ENCODE assay signal across 26 cellular contexts in the genomic region with DNA sequence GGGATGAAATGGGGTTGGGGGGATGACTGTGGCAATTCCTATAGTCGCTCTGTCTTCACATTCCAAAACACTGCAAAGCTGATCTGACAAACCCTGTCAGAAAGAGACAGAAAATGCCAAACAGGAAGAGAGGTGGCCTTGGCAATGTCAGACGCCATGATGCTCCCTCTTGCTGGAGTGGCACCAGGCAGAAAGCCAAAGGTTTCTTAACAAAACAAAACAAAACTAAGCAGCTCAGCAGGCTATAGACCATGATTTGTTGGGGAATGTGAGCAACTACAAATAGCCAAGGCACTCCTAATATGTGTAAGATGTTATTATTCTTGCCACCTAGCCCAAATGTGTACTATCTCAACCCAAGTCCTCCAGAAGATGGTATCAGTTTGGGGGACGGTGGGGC. TPM values are rescaled to one million over a fixed set of nuclear protein-coding genes. Genes with fewer than 3 reads are reported as not detected.
"Had no signal": no experiment of that assay in that cellular context is flagged by ENCODE, and none has a peak within 500 bp of the region (broad histone marks: within the 10 kb centered on the region; RNA-seq: fewer than 3 reads in every experiment).

No MANE protein-coding gene starts in this region.

- H3K4me3 Mint-ChIP-seq: naive B cell; nephron; stimulated activated effector memory CD8-positive, alpha-beta T cell treated with anti-CD3 and anti-CD28 coated beads, Interleukin-12 subunit alpha, Interleukin-12 subunit beta, amount 100 ng/mL, for 72 hours had no signal

- H3K36me3 ChIP-seq: heart left ventricle, right lobe of liver, suprapubic skin, tibial artery, upper lobe of left lung, uterus had no signal

- H3K27ac Mint-ChIP-seq: naive B cell; nephron; stimulated activated effector memory CD8-positive, alpha-beta T cell treated with anti-CD3 and anti-CD28 coated beads, Interleukin-12 subunit alpha, Interleukin-12 subunit beta, amount 100 ng/mL, for 72 hours had no signal

- H3K9me3 ChIP-seq: heart left ventricle, psoas muscle, right lobe of liver, suprapubic skin, tibial artery, upper lobe of left lung, uterus had no signal

- H3K27me3 ChIP-seq: right lobe of liver, upper lobe of left lung had no signal

- ATAC-seq: esophagus mucosa; heart left ventricle; left colon; psoas muscle; right lobe of liver; stimulated activated effector memory CD8-positive, alpha-beta T cell treated with anti-CD3 and anti-CD28 coated beads, Interleukin-12 subunit alpha, Interleukin-12 subunit beta, amount 100 ng/mL, for 72 hours; stimulated activated naive CD8-positive, alpha-beta T cell treated with anti-CD3 and anti-CD28 coated beads, Interleukin-15, Interleukin-2, amounts not matched to agents 100 U/mL and 50 U/mL, for 24 hours had no signal

- H3K36me3 Mint-ChIP-seq: stimulated activated effector memory CD8-positive, alpha-beta T cell treated with anti-CD3 and anti-CD28 coated beads, Interleukin-12 subunit alpha, Interleukin-12 subunit beta, amount 100 ng/mL, for 72 hours had no signal

- DNase-seq: effector memory CD4-positive, alpha-beta T cell; heart left ventricle; hippocampal formation; left colon; mesendoderm; naive B cell; occipital lobe; psoas muscle; retina; right lobe of liver; stimulated activated CD4-positive, alpha-beta T cell treated with anti-CD3 and anti-CD28 coated beads, Interleukin-4, amount 100 ng/mL, for 1 hour; stimulated activated CD8-positive, alpha-beta memory T cell treated with anti-CD3 and anti-CD28 coated beads, Interleukin-4, amount 100 ng/mL, for 48 hours; stimulated activated naive CD8-positive, alpha-beta T cell treated with anti-CD3 and anti-CD28 coated beads, Interleukin-15, Interleukin-2, amounts not matched to agents 100 U/mL and 50 U/mL, for 24 hours; tibial artery; upper lobe of left lung; uterus had no signal

- H3K4me3 ChIP-seq: heart left ventricle, psoas muscle, right lobe of liver, suprapubic skin, tibial artery, upper lobe of left lung, uterus had no signal

- H3K9me3 Mint-ChIP-seq: nephron; stimulated activated effector memory CD8-positive, alpha-beta T cell treated with anti-CD3 and anti-CD28 coated beads, Interleukin-12 subunit alpha, Interleukin-12 subunit beta, amount 100 ng/mL, for 72 hours had no signal

- H3K27ac ChIP-seq: heart left ventricle, psoas muscle, right lobe of liver, suprapubic skin, tibial artery, upper lobe of left lung, uterus had no signal

- H3K4me1 ChIP-seq: psoas muscle, right lobe of liver, tibial artery, upper lobe of left lung, uterus had no signal

RNA-seq across cellular contexts. Expression of gene PLA2G2C, which starts 42.9 kb away (rescaled TPM):
- total RNA-seq: fibroblast of lung, frontal cortex, glomerular endothelial cell, kidney epithelial cell, liver, lung microvascular endothelial cell, occipital lobe, psoas muscle, right lobe of liver, suprapubic skin, uterus had no signal
- polyA plus RNA-seq: fibroblast of lung, heart left ventricle, liver, psoas muscle had no signal

RNA-seq across cellular contexts. Expression of gene UBXN10, which starts 43.3 kb away (rescaled TPM):
- total RNA-seq: lung microvascular endothelial cell had no signal
- polyA plus RNA-seq: fibroblast of lung had no signal
